ENCODE assay signal across 17 cellular contexts in genomic region chrX:124426824-124427223, GRCh38.
DNase-seq lines count a peak whose midpoint lies in the region; ATAC-seq and TF ChIP-seq lines count a peak whose summit lies in the region.
"Had no signal": no experiment of that assay in that cellular context is flagged by ENCODE, and none has a peak within 500 bp of the region (broad histone marks: within the 10 kb centered on the region; RNA-seq: fewer than 3 reads in every experiment).

No MANE protein-coding gene starts in this region.

- H3K27me3 ChIP-seq in heart right ventricle, result no peaks in the 10 kb centered on the region

- no peak overlapping the region for H3K27ac ChIP-seq in heart right ventricle
- H3K27ac ChIP-seq: A549, HL-60, PC-9 had no signal

- no peaks in the 10 kb centered on the region for H3K36me3 Mint-ChIP-seq in T-helper 17 cell (ENCODE audit: low read depth)
- H3K36me3 Mint-ChIP-seq: CD14-positive monocyte had no signal

- H3K4me1 Mint-ChIP-seq in T-helper 17 cell, result no peaks in the 10 kb centered on the region
- H3K4me1 Mint-ChIP-seq: CD14-positive monocyte had no signal

- WGBS in heart right ventricle, 2 donors, result 43 to 51% methylated on average over 7 to 8 of the region's 8 CpGs

- H3K27ac Mint-ChIP-seq in T-helper 17 cell, result no peak overlapping the region
- H3K27ac Mint-ChIP-seq: CD14-positive monocyte, GM23338 had no signal

- no peaks in the 10 kb centered on the region for H3K36me3 ChIP-seq in heart right ventricle

- no peaks in the 10 kb centered on the region for H3K27me3 Mint-ChIP-seq in T-helper 17 cell

- H3K4me3 ChIP-seq in heart right ventricle, result no peak overlapping the region
- H3K4me3 ChIP-seq: A549, GM23338, PC-9 had no signal

- ATAC-seq in heart right ventricle (peak in 5 of 8 donors; percentile 28 to 76 (median 44)), left ventricle myocardium superior (no peak), T-helper 17 cell (no peak)
- ATAC-seq: A549, GM23338 had no signal

- H3K4me1 ChIP-seq in heart right ventricle, result peaks cover 0 to 6% (median 0%) of the 10 kb centered on the region in 9 donors
- H3K4me1 ChIP-seq: A549 had no signal

- H3K9me3 ChIP-seq in heart right ventricle (peaks cover 0 to 7% (median 0%) of the 10 kb centered on the region in 11 donors), T-helper 17 cell (ENCODE audit: control insufficient read depth, low read length, poor library complexity, severe bottlenecking) (no peaks in the 10 kb centered on the region)
- H3K9me3 ChIP-seq: A549 had no signal

- intact Hi-C loops in heart right ventricle (cut with DNase I) (no loop called here), left ventricle myocardium superior (cut with micrococcal nuclease) (no loop called here)

- TF ChIP-seq CTCF in heart right ventricle (IDR thresholded peaks at IDR 0.05), result no peak

- H3K4me3 Mint-ChIP-seq in T-helper 17 cell, result peak overlapping the region; percentile 19
- H3K4me3 Mint-ChIP-seq: CD14-positive monocyte, GM23338 had no signal

- DNase-seq in heart right ventricle (peak in 1 of 2 donors; percentile 2), left ventricle myocardium superior (no peak), T-helper 17 cell (no peak), lung microvascular endothelial cell (ENCODE audit: low read depth in 2 of 2) (peak; percentile 1 to 31), SHP77 (lab: John Stamatoyannopoulos, UW) (no peak), ecto neural progenitor cell (ENCODE audit: low spot score) (no peak), T-helper 1 cell (no peak)
- DNase-seq in activated CD4-positive, alpha-beta T cell treated with anti-CD3 and anti-CD28 coated beads for 4 hours, result no peak
- DNase-seq: COR-L47, NCI-H1417 treated with DMSO at 0.1 percent for 48 hours, NCI-H345, NCI-H526, PC-9 had no signal

Comparison
In these comparisons a context has a peak if more than half of its experiments do, and no peak if none do; other contexts are left out.
1. ATAC-seq: peak in heart right ventricle (5 of 8); none in left ventricle myocardium superior (single experiment) and T-helper 17 cell (single experiment).
2. DNase-seq: peak in lung microvascular endothelial cell (2 of 2); none in left ventricle myocardium superior (single experiment), T-helper 17 cell (0 of 3), SHP77 (0 of 2), activated CD4-positive, alpha-beta T cell treated with anti-CD3 and anti-CD28 coated beads for 4 hours (0 of 2), ecto neural progenitor cell (single experiment) and T-helper 1 cell (0 of 5).